8 cellular contexts compared by ENCODE assay signal in the genomic region with DNA sequence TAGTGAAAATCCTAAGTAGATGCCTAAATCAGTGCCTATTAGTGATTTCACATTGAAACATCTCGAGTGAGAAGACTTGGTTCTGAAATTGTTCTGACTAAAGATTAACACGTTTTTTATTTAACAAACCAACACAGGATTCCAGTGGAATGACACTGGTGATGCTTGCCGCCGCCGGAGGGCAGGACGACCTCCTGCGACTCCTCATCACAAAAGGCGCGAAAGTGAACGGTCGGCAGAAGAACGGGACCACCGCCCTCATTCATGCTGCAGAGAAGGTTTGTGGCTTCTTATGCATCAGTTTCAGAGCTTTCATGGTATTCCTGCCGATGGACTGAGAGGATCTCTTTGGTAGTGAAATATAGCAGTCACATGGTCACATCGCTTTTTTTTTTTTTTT.
"Had no signal": no experiment of that assay in that cellular context is flagged by ENCODE, and none has a peak within 500 bp of the region (broad histone marks: within the 10 kb centered on the region; RNA-seq: fewer than 3 reads in every experiment).

No MANE protein-coding gene starts in this region.

- H2AFZ ChIP-seq: GM23248 had no signal

- H3K9ac ChIP-seq: GM23248 had no signal

- H3K9me3 ChIP-seq: HAP-1 had no signal

- H3K9me3 Mint-ChIP-seq: HFFc6 had no signal

- H3K27ac Mint-ChIP-seq: HFFc6 had no signal

- H3K4me3 Mint-ChIP-seq: HFFc6 had no signal

- ATAC-seq: HCT116 had no signal

- H3K4me1 ChIP-seq: HAP-1 had no signal

- H3K4me3 ChIP-seq: GM23248, HAP-1 had no signal

- H3K27ac ChIP-seq: GM23248, HL-60 had no signal

- DNase-seq: GM23248, GOT3, H7, HFFc6, IMR-90 had no signal
